2 cellular contexts compared by ENCODE assay signal in the genomic region with DNA sequence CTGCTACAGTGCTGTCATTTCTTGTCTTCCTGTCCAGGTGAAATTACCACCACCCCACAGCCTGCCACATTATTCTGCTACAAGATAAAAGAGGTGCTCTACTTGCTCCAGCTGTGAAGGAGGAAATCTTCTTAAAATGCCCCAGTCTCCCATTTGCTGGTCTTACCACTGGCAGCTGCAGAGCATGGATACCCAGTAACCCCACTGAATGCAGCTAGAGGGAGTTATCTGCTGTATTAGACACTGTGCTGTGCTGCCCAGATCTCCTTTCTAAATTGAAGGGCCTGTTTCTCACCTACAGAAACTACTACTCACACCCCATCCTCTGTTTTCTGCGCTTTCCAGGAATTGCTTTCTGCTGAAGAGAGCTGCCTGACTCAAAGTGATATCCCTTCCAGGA.
TF ChIP-seq lines count a peak whose summit lies in the region.

No MANE protein-coding gene starts in this region.

TF ChIP-seq in GM12878, 131 proteins besides CTCF, POLR2A, EP300 and RAD21:
- TF ChIP-seq TCF3 (IDR thresholded peaks at IDR 0.05; ENCODE audit: borderline replicate concordance, insufficient read depth, low read depth, low read length) (no peak), SMC3 (IDR thresholded peaks at IDR 0.05; ENCODE audit: borderline replicate concordance, low read length) (peak; percentile 24; the same call in 1 of the 2 replicates)

TF ChIP-seq in neural cell, 6 proteins besides CTCF, POLR2A, EP300 and RAD21:
- no peak for TF ChIP-seq POLR2AphosphoS5 (IDR thresholded peaks at IDR 0.05)
- peak; percentile 32 for TF ChIP-seq SMC3 (conservative IDR thresholded peaks at IDR 0.05; ENCODE audit: poor library complexity)
TF ChIP-seq in neural cell: peak in this region for 1.
